1 cellular context compared by ENCODE assay signal in genomic region chr11:64360403-64360980, GRCh38.
TF ChIP-seq lines count a peak whose summit lies in the region.

No MANE protein-coding gene starts in this region.

TF ChIP-seq in HCT116, 20 proteins besides CTCF, POLR2A, EP300 and RAD21 (continued from another document):
- TF ChIP-seq, protein P1, sequence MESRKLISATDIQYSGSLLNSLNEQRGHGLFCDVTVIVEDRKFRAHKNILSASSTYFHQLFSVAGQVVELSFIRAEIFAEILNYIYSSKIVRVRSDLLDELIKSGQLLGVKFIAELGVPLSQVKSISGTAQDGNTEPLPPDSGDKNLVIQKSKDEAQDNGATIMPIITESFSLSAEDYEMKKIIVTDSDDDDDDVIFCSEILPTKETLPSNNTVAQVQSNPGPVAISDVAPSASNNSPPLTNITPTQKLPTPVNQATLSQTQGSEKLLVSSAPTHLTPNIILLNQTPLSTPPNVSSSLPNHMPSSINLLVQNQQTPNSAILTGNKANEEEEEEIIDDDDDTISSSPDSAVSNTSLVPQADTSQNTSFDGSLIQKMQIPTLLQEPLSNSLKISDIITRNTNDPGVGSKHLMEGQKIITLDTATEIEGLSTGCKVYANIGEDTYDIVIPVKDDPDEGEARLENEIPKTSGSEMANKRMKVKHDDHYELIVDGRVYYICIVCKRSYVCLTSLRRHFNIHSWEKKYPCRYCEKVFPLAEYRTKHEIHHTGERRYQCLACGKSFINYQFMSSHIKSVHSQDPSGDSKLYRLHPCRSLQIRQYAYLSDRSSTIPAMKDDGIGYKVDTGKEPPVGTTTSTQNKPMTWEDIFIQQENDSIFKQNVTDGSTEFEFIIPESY (IDR thresholded peaks at IDR 0.05; ENCODE audit: extremely low read depth, insufficient replicate concordance, low read length): no peak
- TF ChIP-seq, protein P2, sequence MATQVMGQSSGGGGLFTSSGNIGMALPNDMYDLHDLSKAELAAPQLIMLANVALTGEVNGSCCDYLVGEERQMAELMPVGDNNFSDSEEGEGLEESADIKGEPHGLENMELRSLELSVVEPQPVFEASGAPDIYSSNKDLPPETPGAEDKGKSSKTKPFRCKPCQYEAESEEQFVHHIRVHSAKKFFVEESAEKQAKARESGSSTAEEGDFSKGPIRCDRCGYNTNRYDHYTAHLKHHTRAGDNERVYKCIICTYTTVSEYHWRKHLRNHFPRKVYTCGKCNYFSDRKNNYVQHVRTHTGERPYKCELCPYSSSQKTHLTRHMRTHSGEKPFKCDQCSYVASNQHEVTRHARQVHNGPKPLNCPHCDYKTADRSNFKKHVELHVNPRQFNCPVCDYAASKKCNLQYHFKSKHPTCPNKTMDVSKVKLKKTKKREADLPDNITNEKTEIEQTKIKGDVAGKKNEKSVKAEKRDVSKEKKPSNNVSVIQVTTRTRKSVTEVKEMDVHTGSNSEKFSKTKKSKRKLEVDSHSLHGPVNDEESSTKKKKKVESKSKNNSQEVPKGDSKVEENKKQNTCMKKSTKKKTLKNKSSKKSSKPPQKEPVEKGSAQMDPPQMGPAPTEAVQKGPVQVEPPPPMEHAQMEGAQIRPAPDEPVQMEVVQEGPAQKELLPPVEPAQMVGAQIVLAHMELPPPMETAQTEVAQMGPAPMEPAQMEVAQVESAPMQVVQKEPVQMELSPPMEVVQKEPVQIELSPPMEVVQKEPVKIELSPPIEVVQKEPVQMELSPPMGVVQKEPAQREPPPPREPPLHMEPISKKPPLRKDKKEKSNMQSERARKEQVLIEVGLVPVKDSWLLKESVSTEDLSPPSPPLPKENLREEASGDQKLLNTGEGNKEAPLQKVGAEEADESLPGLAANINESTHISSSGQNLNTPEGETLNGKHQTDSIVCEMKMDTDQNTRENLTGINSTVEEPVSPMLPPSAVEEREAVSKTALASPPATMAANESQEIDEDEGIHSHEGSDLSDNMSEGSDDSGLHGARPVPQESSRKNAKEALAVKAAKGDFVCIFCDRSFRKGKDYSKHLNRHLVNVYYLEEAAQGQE (IDR thresholded peaks at IDR 0.05; ENCODE audit: low read depth): no peak
TF ChIP-seq in HCT116: peak in this region for 0.
